9 cellular contexts compared by ENCODE assay signal in the genomic region with DNA sequence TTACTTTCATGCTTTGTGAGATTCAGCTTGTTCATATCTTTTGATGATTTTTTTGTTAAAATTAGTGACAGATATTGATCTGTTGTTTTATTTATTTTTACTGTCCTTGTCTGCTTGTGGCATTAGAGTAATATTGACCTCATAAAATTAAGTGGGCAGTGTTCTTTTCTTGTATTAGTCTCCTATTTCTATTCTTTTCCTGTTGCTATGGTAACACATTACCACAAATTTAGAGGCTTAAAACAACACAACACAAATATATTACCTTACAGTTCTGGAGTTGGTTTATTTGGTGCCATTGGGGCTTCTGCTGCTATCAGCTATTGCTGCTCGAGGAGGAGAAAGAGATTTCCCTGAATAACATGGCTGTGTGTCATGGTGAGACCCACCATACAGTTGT.
"Had no signal": no experiment of that assay in that cellular context is flagged by ENCODE, and none has a peak within 500 bp of the region (broad histone marks: within the 10 kb centered on the region; RNA-seq: fewer than 3 reads in every experiment).

No MANE protein-coding gene starts in this region.

- ATAC-seq: HCT116 had no signal

- H3K4me3 ChIP-seq: GM23248, HAP-1 had no signal

- H3K9me3 ChIP-seq: HAP-1 had no signal

- H2AFZ ChIP-seq: GM23248 had no signal

- H3K9ac ChIP-seq: GM23248 had no signal

- H3K4me1 ChIP-seq: HAP-1 had no signal

- H3K36me3 ChIP-seq: HAP-1 had no signal

- H3K27ac ChIP-seq: GM23248, HL-60 had no signal

- DNase-seq: GM23248, GOT3, H7, HFFc6, IMR-90, KBM-7 had no signal
